In the genomic region with DNA sequence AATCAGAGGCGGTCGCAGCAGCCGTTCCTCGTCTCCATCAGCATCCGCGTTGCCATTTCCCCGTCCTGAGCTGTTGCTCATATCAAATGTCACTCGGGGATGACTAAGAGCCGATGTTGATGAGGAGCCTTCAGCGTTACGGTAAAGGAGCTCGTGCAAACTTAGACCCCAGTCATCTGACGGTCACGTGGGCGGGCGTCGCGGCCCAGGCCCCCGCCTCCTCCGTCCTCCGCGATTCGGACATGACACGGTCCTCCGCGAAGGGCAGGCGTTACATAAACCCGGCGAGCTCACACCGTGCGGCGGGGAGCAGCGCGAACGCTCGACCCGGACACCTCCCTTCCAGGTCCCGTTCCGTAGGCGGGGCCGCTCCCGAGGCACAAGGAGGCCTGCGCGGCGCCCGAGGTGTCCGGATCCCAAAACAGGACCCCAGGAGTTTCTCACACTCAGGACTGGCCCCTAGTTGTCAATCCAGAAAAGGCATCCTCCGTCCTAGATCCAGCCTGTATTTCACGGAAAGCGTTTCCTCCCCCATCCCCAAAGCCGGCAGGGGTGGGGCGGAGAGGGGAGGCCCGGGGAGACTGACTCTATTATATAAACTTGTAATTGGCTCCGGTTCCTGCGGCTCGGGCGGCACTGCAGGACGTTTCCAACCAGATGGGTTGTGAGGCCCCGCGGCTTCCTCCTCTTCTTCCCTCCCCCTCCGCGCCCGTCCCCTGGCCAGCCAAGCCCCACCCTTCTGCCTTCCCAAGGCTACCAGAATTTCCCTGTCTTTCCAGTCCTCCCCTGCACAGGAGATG, we compare ENCODE assay signal across 8 cellular contexts.
A peak's percentile ranks its signal among the peaks of the same experiment; 100 is the strongest.
DNase-seq lines count a peak whose midpoint lies in the region; ATAC-seq and TF ChIP-seq lines count a peak whose summit lies in the region.

No MANE protein-coding gene starts in this region.

- peak overlapping the region; percentile 82 to 86 for H3K9ac ChIP-seq in stomach smooth muscle (ENCODE audit: low read length in 2 of 2)

- ATAC-seq in HG03139 (IDR thresholded peaks at IDR 0.05; ENCODE audit: unreplicated experiment): no peak

- no peaks in the 10 kb centered on the region for H3K36me3 ChIP-seq in stomach smooth muscle (ENCODE audit: control insufficient read depth in 2 of 2, insufficient read depth in 2 of 2, low read length in 2 of 2)

- intact Hi-C loops in activated T-helper 2 cell treated with anti-CD3 and anti-CD28 coated beads, Interferon-gamma antibody, Interleukin-2, Interleukin-4, amounts not matched to agents 10 μg/mL and 5 μg/mL and 100 μg/mL, durations not matched to agents 14 hours and 24 hours and 36 hours (cut with micrococcal nuclease): loop anchor here (1.0 to 10.0 kb wide), 3 partner anchors 29 to 104 kb away; no protein-coding TSS in a partner anchor

- peak overlapping the region; percentile 83 to 91 for H3K4me3 ChIP-seq in stomach smooth muscle (ENCODE audit: low read length in 2 of 2)

- no peaks in the 10 kb centered on the region for H3K27me3 ChIP-seq in stomach smooth muscle (ENCODE audit: control insufficient read depth in 1 of 2, insufficient read depth in 2 of 2, low read length in 2 of 2)

- DNase-seq in CD1c-positive myeloid dendritic cell (ENCODE audit: extremely low spot score) (peak; percentile 53), NCI-H2171 (lab: John Stamatoyannopoulos, UW) (peak; percentile 8), foreskin melanocyte (peak; percentile 92), nephron progenitor cell (peak; percentile 65), NCI-H2107 treated with DMSO at 0.1 percent for 48 hours (lab: John Stamatoyannopoulos, UW; ENCODE audit: unreplicated experiment) (no peak)
- DNase-seq in activated T-helper 2 cell treated with anti-CD3 and anti-CD28 coated beads, Interferon-gamma antibody, Interleukin-2, Interleukin-4, amounts not matched to agents 10 μg/mL and 5 μg/mL and 100 μg/mL, durations not matched to agents 14 hours and 24 hours and 36 hours (ENCODE audit: low spot score): peak; percentile 21

- peaks cover 52% of the 10 kb centered on the region for H3K27me3 Mint-ChIP-seq in activated T-helper 2 cell treated with anti-CD3 and anti-CD28 coated beads, Interferon-gamma antibody, Interleukin-2, Interleukin-4, amounts not matched to agents 10 μg/mL and 5 μg/mL and 100 μg/mL, durations not matched to agents 14 hours and 24 hours and 36 hours (ENCODE audit: low read depth)
- peaks cover 54% of the 10 kb centered on the region for H3K27me3 Mint-ChIP-seq in nephron progenitor cell (ENCODE audit: low read depth, poor library complexity)

- peak overlapping the region; percentile 87 for H3K27ac ChIP-seq in stomach smooth muscle (ENCODE audit: low read length)

- H3K4me1 Mint-ChIP-seq in activated T-helper 2 cell treated with anti-CD3 and anti-CD28 coated beads, Interferon-gamma antibody, Interleukin-2, Interleukin-4, amounts not matched to agents 10 μg/mL and 5 μg/mL and 100 μg/mL, durations not matched to agents 14 hours and 24 hours and 36 hours (ENCODE audit: low read depth): peaks cover 8% of the 10 kb centered on the region
- peaks cover 26% of the 10 kb centered on the region for H3K4me1 Mint-ChIP-seq in nephron progenitor cell

- H3K36me3 Mint-ChIP-seq in activated T-helper 2 cell treated with anti-CD3 and anti-CD28 coated beads, Interferon-gamma antibody, Interleukin-2, Interleukin-4, amounts not matched to agents 10 μg/mL and 5 μg/mL and 100 μg/mL, durations not matched to agents 14 hours and 24 hours and 36 hours (ENCODE audit: low read depth): no peaks in the 10 kb centered on the region
- no peaks in the 10 kb centered on the region for H3K36me3 Mint-ChIP-seq in nephron progenitor cell (ENCODE audit: low read depth)

- peak overlapping the region; percentile 50 for H3K27ac Mint-ChIP-seq in activated T-helper 2 cell treated with anti-CD3 and anti-CD28 coated beads, Interferon-gamma antibody, Interleukin-2, Interleukin-4, amounts not matched to agents 10 μg/mL and 5 μg/mL and 100 μg/mL, durations not matched to agents 14 hours and 24 hours and 36 hours
- H3K27ac Mint-ChIP-seq in nephron progenitor cell: peak overlapping the region; percentile 64

- H3K9me3 ChIP-seq in stomach smooth muscle (ENCODE audit: control insufficient read depth in 2 of 2, low read length in 2 of 2): no peaks in the 10 kb centered on the region

- H3K4me1 ChIP-seq in stomach smooth muscle (ENCODE audit: control insufficient read depth, insufficient read depth, low read length): peaks cover 8% of the 10 kb centered on the region

- peak; percentile 18 for TF ChIP-seq CTCF in nephron progenitor cell (IDR thresholded peaks at IDR 0.05)

- no peaks in the 10 kb centered on the region for H3K9me3 Mint-ChIP-seq in activated T-helper 2 cell treated with anti-CD3 and anti-CD28 coated beads, Interferon-gamma antibody, Interleukin-2, Interleukin-4, amounts not matched to agents 10 μg/mL and 5 μg/mL and 100 μg/mL, durations not matched to agents 14 hours and 24 hours and 36 hours
- H3K9me3 Mint-ChIP-seq in nephron progenitor cell: peaks cover 5% of the 10 kb centered on the region

- peak overlapping the region; percentile 75 for H3K4me3 Mint-ChIP-seq in activated T-helper 2 cell treated with anti-CD3 and anti-CD28 coated beads, Interferon-gamma antibody, Interleukin-2, Interleukin-4, amounts not matched to agents 10 μg/mL and 5 μg/mL and 100 μg/mL, durations not matched to agents 14 hours and 24 hours and 36 hours (ENCODE audit: low read depth)
- peak overlapping the region; percentile 87 for H3K4me3 Mint-ChIP-seq in nephron progenitor cell
